ENCODE assay signal across 10 cellular contexts in genomic region chr15:45197512-45197911, GRCh38. TPM values are rescaled to one million over a fixed set of nuclear protein-coding genes. Genes with fewer than 3 reads are reported as not detected.
DNase-seq lines count a peak whose midpoint lies in the region; ATAC-seq and TF ChIP-seq lines count a peak whose summit lies in the region.
"Had no signal": no experiment of that assay in that cellular context is flagged by ENCODE, and none has a peak within 500 bp of the region (broad histone marks: within the 10 kb centered on the region; RNA-seq: fewer than 3 reads in every experiment).

No MANE protein-coding gene starts in this region.

- TF ChIP-seq CTCF in 22Rv1 (IDR thresholded peaks at IDR 0.05) = no peak
- no peak for TF ChIP-seq CTCF in foreskin keratinocyte (conservative IDR thresholded peaks at IDR 0.05)
- TF ChIP-seq CTCF in vagina (IDR thresholded peaks at IDR 0.05) = no peak

- H3K4me1 ChIP-seq in ES-I3 (ENCODE audit: insufficient read depth, low read length) (0 out of 2 replicates have a peak, but pooled peaks cover 4% of the 10 kb centered on the region), foreskin keratinocyte (no peaks in the 10 kb centered on the region), vagina (peaks cover 5% of the 10 kb centered on the region)

- no peaks in the 10 kb centered on the region for H3K9me3 ChIP-seq in ES-I3 (ENCODE audit: control insufficient read depth, insufficient read depth, low read length)
- no peaks in the 10 kb centered on the region for H3K9me3 ChIP-seq in SK-N-MC (ENCODE audit: low read depth, low read length)
- no peaks in the 10 kb centered on the region for H3K9me3 ChIP-seq in vagina

- intact Hi-C loops in vagina (cut with DNase I) = no loop called here

- H3K4me3 ChIP-seq in SK-N-MC (peak overlapping the region; percentile 100), vagina (peak overlapping the region in 1 of 2 donors; percentile 61)

- ATAC-seq in foreskin keratinocyte = no peak

- TF ChIP-seq POLR2A in vagina (IDR thresholded peaks at IDR 0.05) = no peak

- H3K36me3 ChIP-seq in ES-I3 (ENCODE audit: insufficient read depth, low read length) (no peaks in the 10 kb centered on the region), SK-N-MC (ENCODE audit: insufficient read depth, low read length) (no peaks in the 10 kb centered on the region), vagina (no peaks in the 10 kb centered on the region)

- H3K27me3 ChIP-seq in foreskin keratinocyte = no peaks in the 10 kb centered on the region
- H3K27me3 ChIP-seq in vagina = no peaks in the 10 kb centered on the region

- DNase-seq in SK-N-MC (ENCODE audit: low read depth, low spot score) = no peak
- peak; percentile 47 to 74 for DNase-seq in foreskin keratinocyte
- DNase-seq in vagina (ENCODE audit: extremely low spot score in 2 of 2) = no peak
- no peak for DNase-seq in iPS-NIHi7 (ENCODE audit: extremely low spot score)
- no peak for DNase-seq in occipital lobe (lab: John Stamatoyannopoulos, UW)
- no peak for DNase-seq in NCI-H2227 treated with DMSO at 0.1 percent for 48 hours (lab: John Stamatoyannopoulos, UW)
- DNase-seq: activated CD4-positive, alpha-beta T cell treated with anti-CD3 and anti-CD28 coated beads for 1 hour had no signal

- H3K27ac ChIP-seq in 22Rv1 (peak overlapping the region; percentile 96), SK-N-MC (peak overlapping the region; percentile 99), foreskin keratinocyte (no peak overlapping the region), vagina (no peak overlapping the region)

- H3K9ac ChIP-seq in ES-I3 (ENCODE audit: low read depth, low read length) = peak overlapping the region; percentile 68; the same call in 1 of the 2 replicates
- peak overlapping the region; percentile 93 for H3K9ac ChIP-seq in SK-N-MC (ENCODE audit: insufficient read length)

RNA-seq across cellular contexts. Expression of gene SHF, which starts 9.7 kb away (rescaled TPM):
- total RNA-seq in foreskin keratinocyte (0.35 and 0.44 TPM in 2 replicates), vagina (15.0 TPM), occipital lobe (54.9 TPM)
- polyA plus RNA-seq in foreskin keratinocyte = 0.42 and 0.72 TPM in 2 replicates

RNA-seq across cellular contexts. Expression of gene SLC28A2, which starts 54.5 kb away (rescaled TPM):
- total RNA-seq in foreskin keratinocyte (not detected in 2 replicates), vagina (not detected), occipital lobe (not detected)
- polyA plus RNA-seq in foreskin keratinocyte = not detected in 2 replicates
- total RNA-seq: right cardiac atrium had no signal
- polyA plus RNA-seq: right cardiac atrium had no signal

Comparison
In these comparisons a context has a peak if more than half of its experiments do, and no peak if none do; other contexts are left out.
1. H3K27ac ChIP-seq: peak in 22Rv1 (single experiment) and SK-N-MC (single experiment); none in foreskin keratinocyte (single experiment) and vagina (single experiment).
2. DNase-seq: peak in foreskin keratinocyte (2 of 2); none in SK-N-MC (single experiment), vagina (0 of 2), iPS-NIHi7 (single experiment), occipital lobe (single experiment) and NCI-H2227 treated with DMSO at 0.1 percent for 48 hours (single experiment).
3. RNA of gene SHF, which starts 9.7 kb away (total RNA-seq): 54.9 TPM in occipital lobe (single experiment) and 15.0 TPM in vagina (single experiment); 0.35 to 0.44 TPM in foreskin keratinocyte; every median in the first group is over 10 times any median in the second.